Comparison of ENCODE assay signal across 32 cellular contexts in the genomic region with DNA sequence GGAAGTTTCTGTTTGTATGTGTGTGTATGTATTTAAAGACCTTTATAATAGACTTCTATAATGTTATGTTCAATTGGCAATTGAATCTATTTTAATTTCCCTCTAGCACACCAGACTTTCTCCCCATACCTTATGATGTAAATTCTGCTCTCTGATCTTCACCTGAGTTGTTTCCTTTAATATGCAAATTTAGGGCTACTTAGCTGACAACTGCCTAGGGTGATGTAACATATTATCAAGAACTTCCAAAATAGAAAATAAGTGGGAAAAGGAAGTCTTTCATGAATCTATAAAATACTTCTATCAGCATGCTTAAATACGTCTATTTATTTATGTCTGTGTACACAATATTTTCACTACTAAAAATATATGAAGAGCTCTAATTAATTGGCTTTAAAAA.
"Had no signal": no experiment of that assay in that cellular context is flagged by ENCODE, and none has a peak within 500 bp of the region (broad histone marks: within the 10 kb centered on the region; RNA-seq: fewer than 3 reads in every experiment).

No MANE protein-coding gene starts in this region.

- H3K4me2 ChIP-seq: neural progenitor cell had no signal

- H3K4me3 ChIP-seq: adrenal gland, body of pancreas, colonic mucosa, esophagus squamous epithelium, gastrocnemius medialis, lower lobe of right lung, neural progenitor cell, suprapubic skin, tibial artery, upper lobe of right lung had no signal

- H3K27me3 ChIP-seq: adrenal gland, body of pancreas, colonic mucosa, esophagus squamous epithelium, gastrocnemius medialis, neural progenitor cell, suprapubic skin, tibial artery, upper lobe of right lung had no signal

- H3K36me3 ChIP-seq: adrenal gland, colonic mucosa, esophagus squamous epithelium, gastrocnemius medialis, lower lobe of right lung, neural progenitor cell, suprapubic skin, tibial artery, upper lobe of right lung had no signal

- H3K27me3 Mint-ChIP-seq: activated CD4-positive, alpha-beta memory T cell treated with anti-CD3 and anti-CD28 coated beads, Interleukin-2, amount 10 ng/mL, durations not matched to agents 7 days and 5 days; activated CD4-positive, alpha-beta T cell treated with anti-CD3 and anti-CD28 coated beads, Interleukin-2, amount 10 ng/mL, durations not matched to agents 7 days and 5 days; activated naive CD8-positive, alpha-beta T cell; T-helper 17 cell had no signal

- FAIRE-seq: endometrium had no signal

- H3K9me3 ChIP-seq: adrenal gland, body of pancreas, colonic mucosa, gastrocnemius medialis, upper lobe of right lung had no signal

- H3K4me1 ChIP-seq: adrenal gland, body of pancreas, colonic mucosa, esophagus squamous epithelium, gastrocnemius medialis, lower lobe of right lung, suprapubic skin, tibial artery, upper lobe of right lung had no signal

- H3K27ac ChIP-seq: adrenal gland, body of pancreas, colonic mucosa, epithelial cell of prostate, esophagus squamous epithelium, gastrocnemius medialis, lower lobe of right lung, neural progenitor cell, suprapubic skin, tibial artery, upper lobe of right lung had no signal

- DNase-seq: activated CD4-positive, alpha-beta memory T cell treated with anti-CD3 and anti-CD28 coated beads, Interleukin-2, amount 10 ng/mL, durations not matched to agents 7 days and 5 days; activated CD4-positive, alpha-beta T cell treated with anti-CD3 and anti-CD28 coated beads for 1 hour; activated CD4-positive, alpha-beta T cell treated with anti-CD3 and anti-CD28 coated beads, Interleukin-2, amount 10 ng/mL, durations not matched to agents 7 days and 5 days; activated CD8-positive, alpha-beta memory T cell treated with anti-CD3 and anti-CD28 coated beads, Interleukin-2, amount 50 U/mL, for 48 hours; activated naive CD4-positive, alpha-beta T cell; activated T-cell treated with anti-CD3 and anti-CD28 coated beads, Interleukin-2, amount 50 U/mL, for 48 hours; adrenal gland; aorta; body of pancreas; colonic mucosa; effector CD8-positive, alpha-beta T cell; esophagus squamous epithelium; gastrocnemius medialis; glutamatergic neuron; hippocampal formation; kidney glomerular epithelial cell; lower lobe of right lung; natural killer cell; occipital lobe; stimulated activated CD4-positive, alpha-beta T cell treated with anti-CD3 and anti-CD28 coated beads, Interleukin-15, amount 100 ng/mL, for 24 hours; stimulated activated naive CD4-positive, alpha-beta T cell; T-helper 17 cell; T1000; tibial artery; upper lobe of right lung had no signal

- ATAC-seq: body of pancreas, gastrocnemius medialis, left lobe of liver, lower lobe of right lung, natural killer cell, right cardiac atrium, T-helper 17 cell, upper lobe of right lung had no signal

- H3K36me3 Mint-ChIP-seq: activated naive CD8-positive, alpha-beta T cell; neural progenitor cell had no signal

- H2AFZ ChIP-seq: neural progenitor cell had no signal

- H3K4me1 Mint-ChIP-seq: natural killer cell, T-helper 17 cell had no signal

- H3K9ac ChIP-seq: neural progenitor cell had no signal

- H3K4me3 Mint-ChIP-seq: activated CD4-positive, alpha-beta T cell treated with anti-CD3 and anti-CD28 coated beads, Interleukin-2, amount 10 ng/mL, durations not matched to agents 7 days and 5 days; activated naive CD8-positive, alpha-beta T cell; natural killer cell; neural progenitor cell had no signal
